Comparison of ENCODE assay signal across 28 cellular contexts in genomic region chr6:41119508-41119907, GRCh38. TPM values are rescaled to one million over a fixed set of nuclear protein-coding genes. Genes with fewer than 3 reads are reported as not detected.
DNase-seq lines count a peak whose midpoint lies in the region; ATAC-seq and TF ChIP-seq lines count a peak whose summit lies in the region.
"Had no signal": no experiment of that assay in that cellular context is flagged by ENCODE, and none has a peak within 500 bp of the region (broad histone marks: within the 10 kb centered on the region; RNA-seq: fewer than 3 reads in every experiment).

No MANE protein-coding gene starts in this region.

- CTCF ChIA-PET in mammary epithelial cell (lab: Charles Lee; ENCODE audit: low non-redundant PET) (no interaction called here), MCF 10A (lab: Yijun Ruan, JAX) (interaction anchor here (1.2 to 2.4 kb wide), 3 partner anchors 27 to 201 kb away, joined by 3 to 9 read pairs (median 3); no protein-coding TSS in a partner anchor)

- DNase-seq in mammary epithelial cell: peak; percentile 30
- DNase-seq in MCF 10A (ENCODE audit: unreplicated experiment): no peak
- peak; percentile 15 for DNase-seq in epithelial cell of esophagus (ENCODE audit: low read depth)
- no peak for DNase-seq in foreskin keratinocyte
- DNase-seq in CD1c-positive myeloid dendritic cell (ENCODE audit: extremely low spot score): no peak
- no peak for DNase-seq in WERI-Rb-1
- DNase-seq in NCI-H1417 (lab: John Stamatoyannopoulos, UW): no peak
- DNase-seq: AML-193; CD4-positive, alpha-beta memory T cell; CD4-positive, CD25-positive, alpha-beta regulatory T cell; CD8-positive, alpha-beta memory T cell; DMS 273 treated with DMSO at 0.1 percent for 48 hours; DMS153; DMS53; DMS79; DND-41; EL; GDM1 had no signal

- H3K4me1 ChIP-seq in mammary epithelial cell (ENCODE audit: insufficient read depth, low read length) (peaks cover 22% of the 10 kb centered on the region), foreskin keratinocyte (peaks cover 20% of the 10 kb centered on the region)
- H3K4me1 ChIP-seq: A549; BLaER1 treated with 17β-estradiol and CSF1 and Interleukin-3, amounts not matched to agents 10 nM and 100 nM had no signal

- no peak overlapping the region for H3K9ac ChIP-seq in mammary epithelial cell (ENCODE audit: insufficient read depth, low read length)
- H3K9ac ChIP-seq: BLaER1 treated with 17β-estradiol and CSF1 and Interleukin-3, amounts not matched to agents 10 nM and 100 nM had no signal

- H2AFZ ChIP-seq in mammary epithelial cell (ENCODE audit: low read depth, low read length): no peak overlapping the region

- no peak overlapping the region for H3K27ac Mint-ChIP-seq in MCF 10A (ENCODE audit: low read depth, unreplicated experiment)
- H3K27ac Mint-ChIP-seq: B cell; CD8-positive, alpha-beta memory T cell had no signal

- H3K9me3 ChIP-seq in mammary epithelial cell (replicated peaks; ENCODE audit: insufficient read depth, low read length) (no peaks in the 10 kb centered on the region), WERI-Rb-1 (ENCODE audit: severe bottlenecking) (no peaks in the 10 kb centered on the region)
- H3K9me3 ChIP-seq: A549 had no signal

- no peak overlapping the region for H3K4me3 ChIP-seq in mammary epithelial cell (replicated peaks in 1 of 3; ENCODE audit: insufficient read depth in 1 of 3, low read depth in 2 of 3, low read length in 3 of 3)
- no peak overlapping the region for H3K4me3 ChIP-seq in epithelial cell of esophagus (ENCODE audit: low read length)
- H3K4me3 ChIP-seq in WERI-Rb-1 (ENCODE audit: low read depth, low read length): no peak overlapping the region
- H3K4me3 ChIP-seq: A549; BLaER1 treated with 17β-estradiol and CSF1 and Interleukin-3, amounts not matched to agents 10 nM and 100 nM; GM12878 had no signal

- in situ Hi-C loops in mammary epithelial cell (cut with MboI; ENCODE audit: low sequenced_read_pairs in 2 of 2): no loop called here

- no peaks in the 10 kb centered on the region for H3K27me3 Mint-ChIP-seq in MCF 10A (ENCODE audit: insufficient read depth, unreplicated experiment)
- H3K27me3 Mint-ChIP-seq: B cell; CD4-positive, alpha-beta memory T cell; CD4-positive, CD25-positive, alpha-beta regulatory T cell; CD8-positive, alpha-beta memory T cell had no signal

- no peaks in the 10 kb centered on the region for H3K4me1 Mint-ChIP-seq in MCF 10A (ENCODE audit: insufficient read depth, unreplicated experiment)
- H3K4me1 Mint-ChIP-seq: B cell; CD4-positive, CD25-positive, alpha-beta regulatory T cell; CD8-positive, alpha-beta memory T cell had no signal

- H3K27me3 ChIP-seq in mammary epithelial cell (ENCODE audit: insufficient read depth, low read length) (no peaks in the 10 kb centered on the region), foreskin keratinocyte (no peaks in the 10 kb centered on the region), WERI-Rb-1 (ENCODE audit: insufficient read depth, low read depth, severe bottlenecking) (no peaks in the 10 kb centered on the region)
- H3K27me3 ChIP-seq: BLaER1 treated with 17β-estradiol and CSF1 and Interleukin-3, amounts not matched to agents 10 nM and 100 nM had no signal

- peak overlapping the region; percentile 18 for H3K4me2 ChIP-seq in mammary epithelial cell (ENCODE audit: insufficient read depth, low read depth, low read length)
- H3K4me2 ChIP-seq: A549; BLaER1 treated with 17β-estradiol and CSF1 and Interleukin-3, amounts not matched to agents 10 nM and 100 nM had no signal

- peaks cover 8% of the 10 kb centered on the region for H3K36me3 Mint-ChIP-seq in MCF 10A (ENCODE audit: insufficient read depth, unreplicated experiment)

- dilution Hi-C loops in mammary epithelial cell (cut with HindIII; ENCODE audit: low sequenced_read_pairs): no loop called here

- POLR2A ChIA-PET in MCF 10A (lab: Yijun Ruan, JAX): no interaction called here

- no peaks in the 10 kb centered on the region for H3K36me3 ChIP-seq in mammary epithelial cell (ENCODE audit: insufficient read depth, low read length)
- no peaks in the 10 kb centered on the region for H3K36me3 ChIP-seq in WERI-Rb-1

- BruUV-seq in mammary epithelial cell (replicated peaks; lab: Mats Ljungman, UMichigan) (no TSS peak), MCF 10A (replicated peaks; lab: Mats Ljungman, UMichigan) (no TSS peak)

- 38% methylated on average over 1 of the region's 1 CpG for WGBS in mammary epithelial cell (ENCODE audit: low coverage, missing lambda C conversion rate)

- H4K20me1 ChIP-seq in mammary epithelial cell (ENCODE audit: insufficient read depth, low read length): no peaks in the 10 kb centered on the region
- H4K20me1 ChIP-seq: BLaER1 treated with 17β-estradiol and CSF1 and Interleukin-3, amounts not matched to agents 10 nM and 100 nM had no signal

- H3K27ac ChIP-seq in mammary epithelial cell (ENCODE audit: insufficient read depth, low read depth, low read length) (no peak overlapping the region), foreskin keratinocyte (peak overlapping the region; percentile 15), WERI-Rb-1 (no peak overlapping the region)
- H3K27ac ChIP-seq: 22Rv1; A549; BLaER1 treated with 17β-estradiol and CSF1 and Interleukin-3, amounts not matched to agents 10 nM and 100 nM; C4-2B had no signal

- H3K79me2 ChIP-seq in mammary epithelial cell (ENCODE audit: insufficient read depth, low read length): no peaks in the 10 kb centered on the region

- no peak for TF ChIP-seq CTCF in mammary epithelial cell (conservative IDR thresholded peaks at IDR 0.05 in 1 of 2, IDR thresholded peaks at IDR 0.05 in 1 of 2; ENCODE audit: extremely low read depth in 1 of 2, insufficient read depth in 1 of 2, low read depth in 1 of 2, low read length in 2 of 2)
- no peak for TF ChIP-seq CTCF in MCF 10A (IDR thresholded peaks at IDR 0.05; ENCODE audit: unreplicated experiment)
- no peak for TF ChIP-seq CTCF in epithelial cell of esophagus (IDR thresholded peaks at IDR 0.05; ENCODE audit: insufficient read depth, low read depth, low read length, missing control alignments)
- TF ChIP-seq CTCF in foreskin keratinocyte (conservative IDR thresholded peaks at IDR 0.05): no peak
- no peak for TF ChIP-seq CTCF in WERI-Rb-1 (IDR thresholded peaks at IDR 0.05; ENCODE audit: low read depth, low read length)

- no peak overlapping the region for H3K4me3 Mint-ChIP-seq in MCF 10A (ENCODE audit: unreplicated experiment)
- H3K4me3 Mint-ChIP-seq: B cell; CD4-positive, alpha-beta memory T cell; CD4-positive, CD25-positive, alpha-beta regulatory T cell; CD8-positive, alpha-beta memory T cell had no signal

- intact Hi-C loops in mammary epithelial cell (cut with micrococcal nuclease): no loop called here
- intact Hi-C loops in MCF 10A (cut with micrococcal nuclease): no loop called here

- peak; percentile 64 for ATAC-seq in foreskin keratinocyte
- ATAC-seq: A549, GM12878 had no signal

- no peaks in the 10 kb centered on the region for H3K9me3 Mint-ChIP-seq in MCF 10A (ENCODE audit: unreplicated experiment)
- H3K9me3 Mint-ChIP-seq: CD4-positive, alpha-beta memory T cell; CD8-positive, alpha-beta memory T cell had no signal

RNA-seq across cellular contexts. Expression of gene TREML1, which starts 34.6 kb away (rescaled TPM):
- total RNA-seq in mammary epithelial cell: 1 to 10 TPM in 1 of 2 donors, under 1 TPM in 1; 0.83 to 2.1 TPM
- 3.0 TPM for polyA plus RNA-seq in mammary epithelial cell
- polyA minus RNA-seq in mammary epithelial cell: 11.9 TPM
- total RNA-seq in MCF 10A (2022): not detected in 2 replicates
- 0.18 and 0.34 TPM in 2 replicates for total RNA-seq in foreskin keratinocyte
- polyA plus RNA-seq in foreskin keratinocyte: 0.17 and 0.36 TPM in 2 replicates
- total RNA-seq: A172; B cell; CD4-positive, alpha-beta memory T cell; CD8-positive, alpha-beta memory T cell; Daoy; G401; GM12878 had no signal
- polyA plus RNA-seq: A549; BJ; CD4-positive, alpha-beta memory T cell; CD4-positive, CD25-positive, alpha-beta regulatory T cell; CD8-positive, alpha-beta memory T cell had no signal

RNA-seq across cellular contexts. Expression of gene TREM2, which starts 43.4 kb away (rescaled TPM):
- total RNA-seq in mammary epithelial cell (100 to 1,000 TPM in 1 of 2 donors, 10 to 100 TPM in 1; 30.0 to 142 TPM), MCF 10A (2022) (0.42 and 0.63 TPM in 2 replicates), foreskin keratinocyte (0.37 and 0.85 TPM in 2 replicates)
- polyA plus RNA-seq in mammary epithelial cell (91.0 TPM), foreskin keratinocyte (0.58 and 0.88 TPM in 2 replicates)
- polyA minus RNA-seq in mammary epithelial cell: 74.3 TPM
- total RNA-seq: A172; B cell; CD4-positive, CD25-positive, alpha-beta regulatory T cell; Daoy; G401; GM12878 had no signal
- polyA plus RNA-seq: A549; BJ; CD4-positive, alpha-beta memory T cell; CD4-positive, CD25-positive, alpha-beta regulatory T cell; CD8-positive, alpha-beta memory T cell; GM12878 had no signal

RNA-seq across cellular contexts. Expression of gene NFYA, which starts 46.7 kb away (rescaled TPM):
- total RNA-seq in mammary epithelial cell (10 to 100 TPM; 18.5 to 29.1 TPM), MCF 10A (2022) (41.5 and 42.1 TPM in 2 replicates), foreskin keratinocyte (22.5 and 22.9 TPM in 2 replicates)
- polyA plus RNA-seq in mammary epithelial cell (12.5 TPM), foreskin keratinocyte (7.0 and 9.3 TPM in 2 replicates)
- 20.7 TPM for polyA minus RNA-seq in mammary epithelial cell

RNA-seq across cellular contexts. Expression of gene OARD1, which starts 47.4 kb away (rescaled TPM):
- total RNA-seq in mammary epithelial cell (10 to 100 TPM in 1 of 2 donors, 1 to 10 TPM in 1; 9.3 to 22.2 TPM), MCF 10A (2022) (28.0 and 35.2 TPM in 2 replicates), foreskin keratinocyte (22.9 and 23.2 TPM in 2 replicates)
- polyA plus RNA-seq in mammary epithelial cell (10.0 TPM), foreskin keratinocyte (25.2 and 27.8 TPM in 2 replicates)
- polyA minus RNA-seq in mammary epithelial cell: 5.1 TPM

Comparison
In these comparisons a context has a peak if more than half of its experiments do, and no peak if none do; other contexts are left out.
1. DNase-seq: peak in mammary epithelial cell (single experiment) and epithelial cell of esophagus (single experiment); none in MCF 10A (single experiment), foreskin keratinocyte (0 of 2), CD1c-positive myeloid dendritic cell (single experiment), WERI-Rb-1 (single experiment) and NCI-H1417 (0 of 3).
2. RNA of gene TREM2, which starts 43.4 kb away (total RNA-seq): 30.0 to 142 TPM in mammary epithelial cell; 0.37 to 0.85 TPM in foreskin keratinocyte and 0.42 to 0.63 TPM in MCF 10A; every median in the first group is over 10 times any median in the second.